2 cellular contexts compared by ENCODE assay signal in genomic region chr6:109867009-109867969, GRCh38.
TF ChIP-seq lines count a peak whose summit lies in the region.

No MANE protein-coding gene starts in this region.

TF ChIP-seq in H1, 55 proteins besides CTCF, POLR2A, EP300 and RAD21:
- TF ChIP-seq E2F6 (IDR thresholded peaks at IDR 0.05): no peak
- no peak for TF ChIP-seq SIRT6 (IDR thresholded peaks at IDR 0.05; ENCODE audit: low read length)
- no peak for TF ChIP-seq HDAC2 (IDR thresholded peaks at IDR 0.05; ENCODE audit: borderline replicate concordance in 1 of 2, low read depth in 2 of 2, low read length in 2 of 2)
- TF ChIP-seq PHF8 (conservative IDR thresholded peaks at IDR 0.05; ENCODE audit: low read depth, low read length): no peak
- no peak for TF ChIP-seq BCL11A (IDR thresholded peaks at IDR 0.05; ENCODE audit: low read depth in 2 of 2, low read length in 2 of 2)
- TF ChIP-seq CHD1 (IDR thresholded peaks at IDR 0.05; ENCODE audit: low read depth, low read length): no peak
- TF ChIP-seq RNF2 (IDR thresholded peaks at IDR 0.05; ENCODE audit: borderline replicate concordance, low read depth, low read length, missing control alignments, poor library complexity, severe bottlenecking): no peak
- no peak for TF ChIP-seq GABPA (IDR thresholded peaks at IDR 0.05; ENCODE audit: borderline replicate concordance, insufficient read depth, low read length)
- no peak for TF ChIP-seq USF2 (IDR thresholded peaks at IDR 0.05; ENCODE audit: low read length)
- no peak for TF ChIP-seq BACH1 (IDR thresholded peaks at IDR 0.05; ENCODE audit: low read length)
- no peak for TF ChIP-seq RBBP5 (IDR thresholded peaks at IDR 0.05; ENCODE audit: borderline replicate concordance, low read depth, low read length)
- TF ChIP-seq CHD2 (IDR thresholded peaks at IDR 0.05; ENCODE audit: low read length): no peak
- no peak for TF ChIP-seq MAFK (IDR thresholded peaks at IDR 0.05; ENCODE audit: low read depth, low read length)

TF ChIP-seq in HepG2, 621 proteins besides CTCF, POLR2A, EP300 and RAD21:
- TF ChIP-seq BHLHE40 (IDR thresholded peaks at IDR 0.05; ENCODE audit: low read length): peak; percentile 45; the same call in 1 of the 2 replicates
- TF ChIP-seq ZNF354B (CRISPR knock-in tag; IDR thresholded peaks at IDR 0.05): no peak
- TF ChIP-seq MAFK (conservative IDR thresholded peaks at IDR 0.05 in 1 of 2, IDR thresholded peaks at IDR 0.05 in 1 of 2; ENCODE audit: low read length in 2 of 2): peak in 1 of 2 experiments; percentile 10; a peak in 1 of 4 replicates
- TF ChIP-seq USF2 (IDR thresholded peaks at IDR 0.05; ENCODE audit: low read depth, low read length): peak; percentile 87
- TF ChIP-seq USF2 (CRISPR knock-in tag; IDR thresholded peaks at IDR 0.05; ENCODE audit: borderline replicate concordance): peak; percentile 78; the same call in 1 of the 2 replicates
- TF ChIP-seq JUND (CRISPR knock-in tag; IDR thresholded peaks at IDR 0.05): no peak
- no peak for TF ChIP-seq ATF1 (CRISPR knock-in tag; IDR thresholded peaks at IDR 0.05)
- peak; percentile 89 for TF ChIP-seq RAD51 (IDR thresholded peaks at IDR 0.05; ENCODE audit: borderline replicate concordance)
- no peak for TF ChIP-seq BRF2 (CRISPR knock-in tag; IDR thresholded peaks at IDR 0.05)
